In the genomic region with DNA sequence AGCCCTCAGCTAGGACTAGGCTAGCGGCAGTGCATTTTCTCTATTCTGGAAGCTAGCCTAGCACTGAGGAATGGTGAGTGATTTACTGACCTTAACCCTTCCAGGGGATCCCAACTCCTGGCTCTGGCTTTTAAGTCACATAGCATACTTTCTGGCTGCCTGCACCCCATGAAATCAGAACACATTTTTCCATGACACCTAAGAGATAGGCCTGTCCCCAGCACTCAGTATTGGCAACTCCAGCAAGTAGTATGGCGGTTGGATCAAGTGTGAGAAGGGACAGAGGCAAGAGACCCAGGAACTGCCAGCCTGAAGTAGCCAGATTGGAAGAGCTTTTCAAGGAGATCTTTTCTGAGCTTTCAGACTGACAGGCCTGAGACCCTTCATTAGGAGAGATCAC, we compare ENCODE assay signal across 34 cellular contexts. TPM values are rescaled to one million over a fixed set of nuclear protein-coding genes. Genes with fewer than 3 reads are reported as not detected.
"Had no signal": no experiment of that assay in that cellular context is flagged by ENCODE, and none has a peak within 500 bp of the region (broad histone marks: within the 10 kb centered on the region; RNA-seq: fewer than 3 reads in every experiment).

No MANE protein-coding gene starts in this region.

- H3K9me3 ChIP-seq: breast epithelium, esophagus squamous epithelium, gastroesophageal sphincter had no signal

- H3K4me3 Mint-ChIP-seq: activated B cell treated with CpG ODN at 0.5 μM for 24 hours; activated CD8-positive, alpha-beta T cell treated with anti-CD3 and anti-CD28 coated beads for 36 hours; activated naive CD8-positive, alpha-beta T cell; activated T-cell treated with anti-CD3 and anti-CD28 coated beads, Interleukin-2, amount 50 U/mL, for 4 hours; activated T-helper 17 cell treated with anti-CD3 and anti-CD28 coated beads, Interleukin-2, amount 50 U/mL, for 72 hours; brain; T-helper 17 cell; T-helper 2 cell treated with Interferon-gamma antibody and Interleukin-4, amounts not matched to agents 5 μg/mL and 100 μg/mL, for 36 hours had no signal

- H3K27me3 ChIP-seq: esophagus squamous epithelium, gastroesophageal sphincter had no signal

- H3K4me1 Mint-ChIP-seq: activated B cell treated with CpG ODN at 0.5 μM for 24 hours; activated T-helper 17 cell treated with anti-CD3 and anti-CD28 coated beads, Interleukin-2, amount 50 U/mL, for 72 hours; brain; T-helper 17 cell had no signal

- H3K27ac ChIP-seq: breast epithelium, epithelial cell of prostate, esophagus squamous epithelium, gastroesophageal sphincter, WERI-Rb-1 had no signal

- H3K36me3 ChIP-seq: breast epithelium, esophagus squamous epithelium, gastroesophageal sphincter, WERI-Rb-1 had no signal

- ATAC-seq: activated CD4-positive, CD25-positive, alpha-beta regulatory T cell treated with anti-CD3 and anti-CD28 coated beads, Interleukin-2, amount 50 U/mL, for 24 hours; activated CD8-positive, alpha-beta T cell treated with anti-CD3 and anti-CD28 coated beads for 36 hours; activated T-cell treated with anti-CD3 and anti-CD28 coated beads, Interleukin-2, amount 50 U/mL, for 4 hours; activated T-helper 17 cell treated with anti-CD3 and anti-CD28 coated beads, Interleukin-2, amount 50 U/mL, for 72 hours; gastroesophageal sphincter; T-helper 17 cell had no signal

- H3K4me1 ChIP-seq: breast epithelium, esophagus squamous epithelium, gastroesophageal sphincter had no signal

- DNase-seq: activated B cell treated with CpG ODN at 0.5 μM for 24 hours; activated CD4-positive, alpha-beta T cell treated with anti-CD3 and anti-CD28 coated beads for 48 hours; activated CD4-positive, alpha-beta T cell treated with anti-CD3 and anti-CD28 coated beads, Interleukin-2, amount 50 U/mL, for 1 hour; activated CD4-positive, alpha-beta T cell treated with anti-CD3 and anti-CD28 coated beads, Interleukin-2, amount 50 U/mL, for 48 hours; activated CD8-positive, alpha-beta memory T cell treated with anti-CD3 and anti-CD28 coated beads for 24 hours; activated CD8-positive, alpha-beta T cell treated with anti-CD3 and anti-CD28 coated beads for 36 hours; activated effector memory CD4-positive, alpha-beta T cell treated with Interleukin-2 at 50 U/mL for 16 hours; activated gamma-delta T cell treated with Interleukin-2 at 50 U/mL for 16 hours; activated naive CD4-positive, alpha-beta T cell treated with anti-CD3 and anti-CD28 coated beads, Interleukin-2, amount 50 U/mL, for 16 hours; activated naive CD4-positive, alpha-beta T cell treated with Interleukin-2 at 50 U/mL for 16 hours; activated T-cell treated with anti-CD3 and anti-CD28 coated beads, Interleukin-2, amount 50 U/mL, for 4 hours; amniotic stem cell; anterior cingulate cortex; caudate nucleus; cortex of kidney; effector CD8-positive, alpha-beta T cell; esophagus squamous epithelium; foreskin melanocyte; T-helper 1 cell; T-helper 17 cell; T1000; WERI-Rb-1 had no signal

- H3K36me3 Mint-ChIP-seq: activated naive CD8-positive, alpha-beta T cell; brain had no signal

- H3K27ac Mint-ChIP-seq: activated B cell treated with CpG ODN at 0.5 μM for 24 hours; activated CD8-positive, alpha-beta T cell treated with anti-CD3 and anti-CD28 coated beads for 36 hours; activated naive CD8-positive, alpha-beta T cell; activated T-helper 17 cell treated with anti-CD3 and anti-CD28 coated beads, Interleukin-2, amount 50 U/mL, for 72 hours; brain; T-helper 17 cell; T-helper 2 cell treated with Interferon-gamma antibody and Interleukin-4, amounts not matched to agents 5 μg/mL and 100 μg/mL, for 36 hours had no signal

- H3K27me3 Mint-ChIP-seq: activated B cell treated with CpG ODN at 0.5 μM for 24 hours; activated CD8-positive, alpha-beta T cell treated with anti-CD3 and anti-CD28 coated beads for 36 hours; activated naive CD8-positive, alpha-beta T cell; activated T-helper 17 cell treated with anti-CD3 and anti-CD28 coated beads, Interleukin-2, amount 50 U/mL, for 72 hours; brain; T-helper 17 cell had no signal

- H3K4me3 ChIP-seq: breast epithelium, esophagus squamous epithelium, gastroesophageal sphincter had no signal

- H3K9me3 Mint-ChIP-seq: activated B cell treated with CpG ODN at 0.5 μM for 24 hours; activated CD8-positive, alpha-beta T cell treated with anti-CD3 and anti-CD28 coated beads for 36 hours; activated T-cell treated with anti-CD3 and anti-CD28 coated beads, Interleukin-2, amount 50 U/mL, for 4 hours; activated T-helper 17 cell treated with anti-CD3 and anti-CD28 coated beads, Interleukin-2, amount 50 U/mL, for 72 hours; T-helper 2 cell treated with Interferon-gamma antibody and Interleukin-4, amounts not matched to agents 5 μg/mL and 100 μg/mL, for 36 hours had no signal

RNA-seq across cellular contexts. Expression of gene FGF16, which starts 8.2 kb away (rescaled TPM):
- total RNA-seq: activated B cell treated with CpG ODN at 0.5 μM for 24 hours; activated CD8-positive, alpha-beta T cell treated with anti-CD3 and anti-CD28 coated beads for 36 hours; activated T-cell treated with anti-CD3 and anti-CD28 coated beads, Interleukin-2, amount 50 U/mL, for 4 hours; activated T-helper 17 cell treated with anti-CD3 and anti-CD28 coated beads, Interleukin-2, amount 50 U/mL, for 72 hours; chondrocyte; esophagus squamous epithelium; fibroblast of lung; fibroblast of villous mesenchyme; T-helper 17 cell had no signal
- polyA plus RNA-seq: esophagus, fibroblast of lung had no signal
